In the genomic region with DNA sequence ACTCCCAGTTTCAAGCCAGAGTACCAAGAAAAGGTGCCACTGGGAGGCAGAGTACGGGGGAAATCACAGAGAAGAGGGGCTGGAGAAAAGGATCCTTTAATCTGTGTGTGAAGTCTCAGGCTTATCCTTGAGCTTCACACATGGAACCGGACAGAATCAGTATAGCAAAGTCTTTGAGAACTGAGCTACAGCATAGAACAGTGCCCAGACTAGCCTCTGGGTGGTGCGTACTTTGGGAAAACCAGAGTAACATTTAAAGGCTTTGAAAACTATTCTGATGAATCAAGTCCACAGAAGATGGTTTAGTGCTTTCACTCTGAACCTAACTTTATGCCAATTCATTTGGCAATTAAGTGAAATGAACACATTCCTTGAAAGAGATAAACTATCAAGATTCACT, we compare ENCODE assay signal across 14 cellular contexts.
DNase-seq lines count a peak whose midpoint lies in the region; ATAC-seq and TF ChIP-seq lines count a peak whose summit lies in the region.
"Had no signal": no experiment of that assay in that cellular context is flagged by ENCODE, and none has a peak within 500 bp of the region (broad histone marks: within the 10 kb centered on the region; RNA-seq: fewer than 3 reads in every experiment).

No MANE protein-coding gene starts in this region.

- H3K27ac ChIP-seq in left ventricle myocardium inferior (replicated peaks) (no peak overlapping the region), WERI-Rb-1 (no peak overlapping the region), tibial artery (no peak overlapping the region)
- H3K27ac ChIP-seq: BLaER1 treated with 17β-estradiol and CSF1 and Interleukin-3, amounts not matched to agents 10 nM and 100 nM; suprapubic skin had no signal

- no peaks in the 10 kb centered on the region for H3K27me3 ChIP-seq in left ventricle myocardium inferior (ENCODE audit: low read depth)
- H3K27me3 ChIP-seq in WERI-Rb-1 (ENCODE audit: insufficient read depth, low read depth, severe bottlenecking): no peaks in the 10 kb centered on the region
- no peaks in the 10 kb centered on the region for H3K27me3 ChIP-seq in tibial artery
- H3K27me3 ChIP-seq: BLaER1 treated with 17β-estradiol and CSF1 and Interleukin-3, amounts not matched to agents 10 nM and 100 nM; suprapubic skin had no signal

- peaks cover 49% of the 10 kb centered on the region for H3K36me3 Mint-ChIP-seq in activated CD8-positive, alpha-beta memory T cell treated with anti-CD3 and anti-CD28 coated beads, Interleukin-2, amount 10 ng/mL, durations not matched to agents 7 days and 5 days

- no peak overlapping the region for H3K4me3 ChIP-seq in left ventricle myocardium inferior
- H3K4me3 ChIP-seq in WERI-Rb-1 (ENCODE audit: low read depth, low read length): no peak overlapping the region
- no peak overlapping the region for H3K4me3 ChIP-seq in fibroblast of pulmonary artery (replicated peaks; ENCODE audit: low read depth, low read length)
- no peak overlapping the region for H3K4me3 ChIP-seq in tibial artery
- H3K4me3 ChIP-seq: BLaER1 treated with 17β-estradiol and CSF1 and Interleukin-3, amounts not matched to agents 10 nM and 100 nM; suprapubic skin had no signal

- H3K27me3 Mint-ChIP-seq in activated CD8-positive, alpha-beta memory T cell treated with anti-CD3 and anti-CD28 coated beads, Interleukin-2, amount 10 ng/mL, durations not matched to agents 7 days and 5 days: no peaks in the 10 kb centered on the region

- intact Hi-C loops in left ventricle myocardium inferior (cut with micrococcal nuclease): no loop called here
- intact Hi-C loops in Right ventricle myocardium superior (cut with DNase I): no loop called here
- intact Hi-C loops in tibial artery (cut with DNase I; ENCODE audit: low total_unique reads): no loop called here

- H3K4me3 Mint-ChIP-seq in activated CD8-positive, alpha-beta memory T cell treated with anti-CD3 and anti-CD28 coated beads, Interleukin-2, amount 10 ng/mL, durations not matched to agents 7 days and 5 days: no peak overlapping the region

- H3K4me1 ChIP-seq in left ventricle myocardium inferior: peaks cover 6% of the 10 kb centered on the region
- H3K4me1 ChIP-seq in tibial artery: peaks cover 0 to 9% (median 0%) of the 10 kb centered on the region in 4 donors
- H3K4me1 ChIP-seq: suprapubic skin had no signal

- H3K9me3 ChIP-seq in left ventricle myocardium inferior (replicated peaks) (peaks cover under 1% of the 10 kb centered on the region), WERI-Rb-1 (ENCODE audit: severe bottlenecking) (peaks cover 1% of the 10 kb centered on the region), tibial artery (no peaks in the 10 kb centered on the region)
- H3K9me3 ChIP-seq: suprapubic skin had no signal

- H3K9me3 Mint-ChIP-seq in activated CD8-positive, alpha-beta memory T cell treated with anti-CD3 and anti-CD28 coated beads, Interleukin-2, amount 10 ng/mL, durations not matched to agents 7 days and 5 days (ENCODE audit: low read depth): peaks cover 8% of the 10 kb centered on the region

- ATAC-seq in Right ventricle myocardium superior (ENCODE audit: poor library complexity) (no peak), HG03097 (IDR thresholded peaks at IDR 0.05; ENCODE audit: low FRiP score, unreplicated experiment) (no peak)
- ATAC-seq in activated CD8-positive, alpha-beta memory T cell treated with anti-CD3 and anti-CD28 coated beads, Interleukin-2, amount 10 ng/mL, durations not matched to agents 7 days and 5 days: no peak
- ATAC-seq: sciatic nerve had no signal

- peaks cover 40% of the 10 kb centered on the region for H3K4me1 Mint-ChIP-seq in activated CD8-positive, alpha-beta memory T cell treated with anti-CD3 and anti-CD28 coated beads, Interleukin-2, amount 10 ng/mL, durations not matched to agents 7 days and 5 days

- DNase-seq in left ventricle myocardium inferior (no peak), Right ventricle myocardium superior (no peak), WERI-Rb-1 (peak; percentile 35), fibroblast of pulmonary artery (ENCODE audit: low read depth) (peak; percentile 34), NCI-H1417 (lab: John Stamatoyannopoulos, UW) (no peak), tibial artery (no peak)
- DNase-seq in activated CD8-positive, alpha-beta memory T cell treated with anti-CD3 and anti-CD28 coated beads, Interleukin-2, amount 10 ng/mL, durations not matched to agents 7 days and 5 days: no peak
- DNase-seq: activated CD4-positive, alpha-beta T cell treated with anti-CD3 and anti-CD28 coated beads, Interleukin-2, amount 50 U/mL, for 1 hour; NCI-H510A; SIG-M5 had no signal

- H3K36me3 ChIP-seq in left ventricle myocardium inferior (no peaks in the 10 kb centered on the region), WERI-Rb-1 (no peaks in the 10 kb centered on the region), tibial artery (no peaks in the 10 kb centered on the region)
- H3K36me3 ChIP-seq: suprapubic skin had no signal

- TF ChIP-seq CTCF in left ventricle myocardium inferior (IDR thresholded peaks at IDR 0.05; ENCODE audit: borderline replicate concordance) (peak; percentile 29), WERI-Rb-1 (IDR thresholded peaks at IDR 0.05; ENCODE audit: low read depth, low read length) (no peak), fibroblast of pulmonary artery (IDR thresholded peaks at IDR 0.05; ENCODE audit: low read length, missing control alignments) (peak; percentile 28), tibial artery (IDR thresholded peaks at IDR 0.05) (no peak)

- CTCF ChIA-PET in activated CD8-positive, alpha-beta memory T cell treated with anti-CD3 and anti-CD28 coated beads, Interleukin-2, amount 10 ng/mL, durations not matched to agents 7 days and 5 days (lab: Charles Lee): interaction anchor here (0.8 kb wide), 1 partner anchor 13 kb away, joined by 3 read pairs; no protein-coding TSS in a partner anchor

- H3K27ac Mint-ChIP-seq in activated CD8-positive, alpha-beta memory T cell treated with anti-CD3 and anti-CD28 coated beads, Interleukin-2, amount 10 ng/mL, durations not matched to agents 7 days and 5 days: no peak overlapping the region

Comparison
In these comparisons a context has a peak if more than half of its experiments do, and no peak if none do; other contexts are left out.
1. DNase-seq: peak in WERI-Rb-1 (single experiment) and fibroblast of pulmonary artery (single experiment); none in left ventricle myocardium inferior (single experiment), Right ventricle myocardium superior (single experiment), NCI-H1417 (0 of 3), activated CD8-positive, alpha-beta memory T cell treated with anti-CD3 and anti-CD28 coated beads, Interleukin-2, amount 10 ng/mL, durations not matched to agents 7 days and 5 days (single experiment) and tibial artery (0 of 2).
2. CTCF ChIP-seq: peak in left ventricle myocardium inferior (single experiment) and fibroblast of pulmonary artery (single experiment); none in WERI-Rb-1 (single experiment) and tibial artery (0 of 2).